ENCODE assay signal across 7 cellular contexts in the genomic region with DNA sequence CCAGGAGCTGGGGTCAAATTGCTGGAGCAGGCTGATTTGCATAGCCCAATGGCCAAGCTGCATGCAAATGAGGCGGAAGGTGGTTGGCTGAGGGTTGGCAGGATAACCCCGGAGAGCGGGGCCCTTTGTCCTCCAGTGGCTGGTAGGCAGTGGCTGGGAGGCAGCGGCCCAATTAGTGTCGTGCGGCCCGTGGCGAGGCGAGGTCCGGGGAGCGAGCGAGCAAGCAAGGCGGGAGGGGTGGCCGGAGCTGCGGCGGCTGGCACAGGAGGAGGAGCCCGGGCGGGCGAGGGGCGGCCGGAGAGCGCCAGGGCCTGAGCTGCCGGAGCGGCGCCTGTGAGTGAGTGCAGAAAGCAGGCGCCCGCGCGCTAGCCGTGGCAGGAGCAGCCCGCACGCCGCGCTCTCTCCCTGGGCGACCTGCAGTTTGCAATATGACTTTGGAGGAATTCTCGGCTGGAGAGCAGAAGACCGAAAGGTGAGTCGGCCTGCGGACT. TPM values are rescaled to one million over a fixed set of nuclear protein-coding genes. Genes with fewer than 3 reads are reported as not detected.
DNase-seq lines count a peak whose midpoint lies in the region; ATAC-seq, FAIRE-seq and TF ChIP-seq lines count a peak whose summit lies in the region.

A gene with protein sequence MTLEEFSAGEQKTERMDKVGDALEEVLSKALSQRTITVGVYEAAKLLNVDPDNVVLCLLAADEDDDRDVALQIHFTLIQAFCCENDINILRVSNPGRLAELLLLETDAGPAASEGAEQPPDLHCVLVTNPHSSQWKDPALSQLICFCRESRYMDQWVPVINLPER (plus strand): TSS at position 135 of the 491 bp plus-strand sequence. CDS start 294 bp downstream, at position 429.

- peak; percentile 100 for TF ChIP-seq POLR2A in GM18505 (IDR thresholded peaks at IDR 0.05; ENCODE audit: borderline replicate concordance, extremely low read depth, insufficient read depth, insufficient read length)

- FAIRE-seq in astrocyte (lab: Jason Lieb, UNC) = no peak

- peak within 1 kb of the TSS; percentile 33 for H2AFZ ChIP-seq in astrocyte (ENCODE audit: low read depth, low read length)

- H3K27ac ChIP-seq in astrocyte (ENCODE audit: low read depth, low read length) = peak within 1 kb of the TSS; percentile 98

- no peaks in the 10 kb centered on the region for H3K9me3 ChIP-seq in astrocyte (ENCODE audit: insufficient read depth, low read depth, low read length)

- no peaks in the 10 kb centered on the region for H3K27me3 Mint-ChIP-seq in astrocyte (ENCODE audit: low read depth, unreplicated experiment)

- H3K36me3 ChIP-seq in astrocyte (ENCODE audit: insufficient read depth, low read length) = peaks cover 25% of the 10 kb centered on the region

- no peak for TF ChIP-seq CTCF in astrocyte (IDR thresholded peaks at IDR 0.05; ENCODE audit: insufficient read depth, low read depth, low read length)

- H3K4me3 Mint-ChIP-seq in astrocyte (ENCODE audit: unreplicated experiment) = peak within 1 kb of the TSS; percentile 94

- DNase-seq in NCI-H2029 (lab: John Stamatoyannopoulos, UW) (peak; percentile 99), T-helper 22 cell (ENCODE audit: low read depth) (peak; percentile 95), astrocyte (ENCODE audit: low read depth) (peak; percentile 99), hepatic stellate cell (ENCODE audit: low spot score) (peak; percentile 96), renal cortical epithelial cell (ENCODE audit: low read depth) (peak; percentile 99)

- peaks cover 35% of the 10 kb centered on the region for H3K4me1 Mint-ChIP-seq in astrocyte (ENCODE audit: low read depth, unreplicated experiment)

- H3K36me3 Mint-ChIP-seq in astrocyte (ENCODE audit: low read depth, unreplicated experiment) = peaks cover 19% of the 10 kb centered on the region

- no peaks in the 10 kb centered on the region for H3K27me3 ChIP-seq in astrocyte (ENCODE audit: insufficient read depth, low read length)

- H3K79me2 ChIP-seq in astrocyte (ENCODE audit: insufficient read depth, low read length) = peaks cover 37% of the 10 kb centered on the region

- ATAC-seq in GM18505 (IDR thresholded peaks at IDR 0.05; ENCODE audit: unreplicated experiment) = peak; percentile 87
- ATAC-seq in HG02973 (IDR thresholded peaks at IDR 0.05; ENCODE audit: unreplicated experiment) = peak; percentile 85

- peak within 1 kb of the TSS; percentile 89 for H3K4me2 ChIP-seq in astrocyte (ENCODE audit: low read length)

- peaks cover 30% of the 10 kb centered on the region for H3K4me1 ChIP-seq in astrocyte (ENCODE audit: insufficient read depth, low read length)

- H4K20me1 ChIP-seq in astrocyte (ENCODE audit: insufficient read depth, low read length) = peaks cover 43% of the 10 kb centered on the region

- no peaks in the 10 kb centered on the region for H3K9me3 Mint-ChIP-seq in astrocyte (ENCODE audit: unreplicated experiment)

- peak within 1 kb of the TSS; percentile 98 for H3K9ac ChIP-seq in astrocyte (ENCODE audit: low read length)

- peak within 1 kb of the TSS; percentile 85 for H3K4me3 ChIP-seq in astrocyte (ENCODE audit: insufficient read depth, low read depth, low read length)

- H3K27ac Mint-ChIP-seq in astrocyte (ENCODE audit: unreplicated experiment) = peak within 1 kb of the TSS; percentile 97

RNA-seq across cellular contexts. Expression of the gene that starts here (rescaled TPM):
- total RNA-seq in astrocyte (127 and 162 TPM in 2 replicates), renal cortical epithelial cell (47.8 and 53.8 TPM in 2 replicates)

Comparison
In these comparisons a context has a peak if more than half of its experiments do, and no peak if none do; other contexts are left out.
1. Peak in every context shown above with its lines: DNase-seq, ATAC-seq, H3K4me3 ChIP-seq and H3K27ac ChIP-seq.